18 cellular contexts compared by ENCODE assay signal in genomic region chr3:134804508-134805480, GRCh38.
"Had no signal": no experiment of that assay in that cellular context is flagged by ENCODE, and none has a peak within 500 bp of the region (broad histone marks: within the 10 kb centered on the region; RNA-seq: fewer than 3 reads in every experiment).

No MANE protein-coding gene starts in this region.

- ATAC-seq: activated T-helper 17 cell treated with anti-CD3 and anti-CD28 coated beads, Interleukin-2, amount 50 U/mL, for 72 hours; natural killer cell; sciatic nerve had no signal

- H3K4me3 Mint-ChIP-seq: activated CD4-positive, alpha-beta memory T cell treated with anti-CD3 and anti-CD28 coated beads, Interleukin-2, amount 10 ng/mL, durations not matched to agents 7 days and 5 days; activated naive CD4-positive, alpha-beta T cell treated with anti-CD3 and anti-CD28 coated beads, Interleukin-2, amount 10 ng/mL, durations not matched to agents 7 days and 5 days; central memory CD8-positive, alpha-beta T cell; dendritic cell treated with granulocyte-macrophage colony-stimulating factor and Interleukin-4, amounts not matched to agents 40 ng/mL and 50 ng/mL, for 4 days; immature natural killer cell; natural killer cell had no signal

- H3K4me1 Mint-ChIP-seq: central memory CD8-positive, alpha-beta T cell; immature natural killer cell; natural killer cell had no signal

- DNase-seq: activated CD4-positive, alpha-beta memory T cell treated with anti-CD3 and anti-CD28 coated beads, Interleukin-2, amount 10 ng/mL, durations not matched to agents 7 days and 5 days; activated naive CD4-positive, alpha-beta T cell treated with anti-CD3 and anti-CD28 coated beads, Interleukin-2, amount 10 ng/mL, durations not matched to agents 7 days and 5 days; esophagus squamous epithelium; foreskin fibroblast; glutamatergic neuron; immature natural killer cell; mammary epithelial cell; natural killer cell; stimulated activated CD4-positive, alpha-beta T cell treated with anti-CD3 and anti-CD28 coated beads, Interleukin-2, amount 100 ng/mL, for 24 hours; stimulated activated naive CD4-positive, alpha-beta T cell treated with Interleukin-2 at 50 U/mL for 16 hours; T1000; trophoblast cell had no signal

- H3K9me3 ChIP-seq: esophagus squamous epithelium had no signal

- H3K36me3 Mint-ChIP-seq: brain, immature natural killer cell, natural killer cell had no signal

- H3K4me3 ChIP-seq: esophagus squamous epithelium had no signal

- H3K9me3 Mint-ChIP-seq: activated T-helper 17 cell treated with anti-CD3 and anti-CD28 coated beads, Interleukin-2, amount 50 U/mL, for 72 hours; brain; central memory CD8-positive, alpha-beta T cell; dendritic cell treated with granulocyte-macrophage colony-stimulating factor and Interleukin-4, amounts not matched to agents 40 ng/mL and 50 ng/mL, for 4 days; natural killer cell had no signal

- H3K4me1 ChIP-seq: esophagus squamous epithelium had no signal

- H3K27ac Mint-ChIP-seq: activated CD4-positive, alpha-beta memory T cell treated with anti-CD3 and anti-CD28 coated beads, Interleukin-2, amount 10 ng/mL, durations not matched to agents 7 days and 5 days; activated naive CD4-positive, alpha-beta T cell treated with anti-CD3 and anti-CD28 coated beads, Interleukin-2, amount 10 ng/mL, durations not matched to agents 7 days and 5 days; activated T-helper 17 cell treated with anti-CD3 and anti-CD28 coated beads, Interleukin-2, amount 50 U/mL, for 72 hours; brain; dendritic cell treated with granulocyte-macrophage colony-stimulating factor and Interleukin-4, amounts not matched to agents 40 ng/mL and 50 ng/mL, for 4 days; immature natural killer cell; natural killer cell had no signal

- H3K27me3 Mint-ChIP-seq: central memory CD8-positive, alpha-beta T cell had no signal

- H3K36me3 ChIP-seq: esophagus squamous epithelium had no signal

- H3K27ac ChIP-seq: esophagus squamous epithelium, VCaP had no signal
